19 cellular contexts compared by ENCODE assay signal in genomic region chr18:36467614-36468013, GRCh38.
DNase-seq lines count a peak whose midpoint lies in the region; ATAC-seq and TF ChIP-seq lines count a peak whose summit lies in the region.
"Had no signal": no experiment of that assay in that cellular context is flagged by ENCODE, and none has a peak within 500 bp of the region (broad histone marks: within the 10 kb centered on the region; RNA-seq: fewer than 3 reads in every experiment).

No MANE protein-coding gene starts in this region.

- no peak overlapping the region for H3K4me3 ChIP-seq in right atrium auricular region

- no peaks in the 10 kb centered on the region for H3K36me3 ChIP-seq in right atrium auricular region

- H3K4me3 Mint-ChIP-seq in stimulated activated naive B cell treated with anti-CD40 and anti-IgM and Interleukin-4, amounts not matched to agents 10 μg/mL and 1 μg/mL and 100 μg/mL, for 72 hours = no peak overlapping the region
- H3K4me3 Mint-ChIP-seq: CD8-positive, alpha-beta T cell had no signal

- H3K27me3 ChIP-seq in right atrium auricular region = no peaks in the 10 kb centered on the region

- H3K4me1 ChIP-seq in right atrium auricular region = peaks cover 0 to 65% of the 10 kb centered on the region in 2 donors

- H3K4me1 Mint-ChIP-seq in stimulated activated naive B cell treated with anti-CD40 and anti-IgM and Interleukin-4, amounts not matched to agents 10 μg/mL and 1 μg/mL and 100 μg/mL, for 72 hours = no peaks in the 10 kb centered on the region

- no peaks in the 10 kb centered on the region for H3K36me3 Mint-ChIP-seq in stimulated activated naive B cell treated with anti-CD40 and anti-IgM and Interleukin-4, amounts not matched to agents 10 μg/mL and 1 μg/mL and 100 μg/mL, for 72 hours
- H3K36me3 Mint-ChIP-seq: CD8-positive, alpha-beta T cell had no signal

- no peak overlapping the region for H3K27ac Mint-ChIP-seq in stimulated activated naive B cell treated with anti-CD40 and anti-IgM and Interleukin-4, amounts not matched to agents 10 μg/mL and 1 μg/mL and 100 μg/mL, for 72 hours
- H3K27ac Mint-ChIP-seq: CD8-positive, alpha-beta T cell had no signal

- H3K27ac ChIP-seq in right atrium auricular region = peak overlapping the region; percentile 77 to 82
- H3K27ac ChIP-seq: HL-60 had no signal

- intact Hi-C loops in Right ventricle myocardium superior (cut with DNase I) (loop anchor here (10.0 kb wide), 1 partner anchor 143 kb away; no protein-coding TSS in a partner anchor), left cardiac atrium (cut with DNase I) (loop anchor here in 1 of 2 donors (5.0 kb wide), 1 partner anchor 135 kb away; no protein-coding TSS in a partner anchor)

- DNase-seq in Right ventricle myocardium superior (no peak), left cardiac atrium (no peak), NCI-H510A (lab: John Stamatoyannopoulos, UW) (peak; percentile 31), right atrium auricular region (ENCODE audit: low spot score) (no peak), omental fat pad (ENCODE audit: low spot score) (no peak), islet precursor cell (no peak)
- DNase-seq in stimulated activated naive B cell treated with anti-CD40 and anti-IgM and Interleukin-4, amounts not matched to agents 10 μg/mL and 1 μg/mL and 100 μg/mL, for 72 hours = no peak
- DNase-seq: AML-193; C1 segment of cervical spinal cord; CD8-positive, alpha-beta T cell; HCEC 1CT; KBM-7; MM.1S; NCI-H1092 treated with DMSO at 0.1 percent for 48 hours; NCI-H2081; NCI-H2171; NCI-H526 treated with DMSO at 0.1 percent for 48 hours had no signal

- no peaks in the 10 kb centered on the region for H3K9me3 ChIP-seq in right atrium auricular region

- H3K27me3 Mint-ChIP-seq in stimulated activated naive B cell treated with anti-CD40 and anti-IgM and Interleukin-4, amounts not matched to agents 10 μg/mL and 1 μg/mL and 100 μg/mL, for 72 hours = peaks cover 0 to 7% of the 10 kb centered on the region in 2 donors

- no peaks in the 10 kb centered on the region for H3K9me3 Mint-ChIP-seq in stimulated activated naive B cell treated with anti-CD40 and anti-IgM and Interleukin-4, amounts not matched to agents 10 μg/mL and 1 μg/mL and 100 μg/mL, for 72 hours
- H3K9me3 Mint-ChIP-seq: CD8-positive, alpha-beta T cell had no signal

- TF ChIP-seq CTCF in right atrium auricular region (IDR thresholded peaks at IDR 0.05) (no peak), omental fat pad (IDR thresholded peaks at IDR 0.05) (no peak)

- ATAC-seq in Right ventricle myocardium superior (ENCODE audit: poor library complexity) (peak; percentile 2), left cardiac atrium (no peak), omental fat pad (ENCODE audit: low FRiP score) (peak; percentile 23), GM21381 (IDR thresholded peaks at IDR 0.05; ENCODE audit: unreplicated experiment) (no peak)
- no peak for ATAC-seq in stimulated activated naive B cell treated with anti-CD40 and anti-IgM and Interleukin-4, amounts not matched to agents 10 μg/mL and 1 μg/mL and 100 μg/mL, for 72 hours (replicated peaks)
- ATAC-seq: CD8-positive, alpha-beta T cell had no signal

Comparison
In these comparisons a context has a peak if more than half of its experiments do, and no peak if none do; other contexts are left out.
1. ATAC-seq: peak in Right ventricle myocardium superior (single experiment) and omental fat pad (single experiment); none in left cardiac atrium (0 of 2), GM21381 (single experiment) and stimulated activated naive B cell treated with anti-CD40 and anti-IgM and Interleukin-4, amounts not matched to agents 10 μg/mL and 1 μg/mL and 100 μg/mL, for 72 hours (0 of 2).